ENCODE assay signal across 22 cellular contexts in the genomic region with DNA sequence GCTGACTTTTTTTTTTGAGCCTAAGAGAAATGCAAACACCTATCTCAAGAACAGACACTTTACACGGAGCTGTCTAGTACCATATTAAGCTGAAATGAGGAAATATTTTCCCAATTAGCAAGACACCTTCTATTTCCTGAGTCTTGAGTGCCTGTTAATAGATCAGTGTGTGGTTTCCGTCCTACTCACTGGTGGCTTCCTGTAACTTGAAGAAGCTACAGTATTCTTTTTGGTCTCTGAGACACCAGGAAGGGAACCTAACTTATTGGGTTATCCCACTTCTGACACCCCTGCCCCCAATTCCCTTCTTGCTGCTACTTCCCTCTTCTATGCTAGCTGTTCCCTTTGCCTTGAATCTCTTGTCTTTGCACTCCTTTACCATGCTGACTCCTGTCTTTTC.
A peak's percentile ranks its signal among the peaks of the same experiment; 100 is the strongest.
DNase-seq lines count a peak whose midpoint lies in the region; ATAC-seq and TF ChIP-seq lines count a peak whose summit lies in the region.
"Had no signal": no experiment of that assay in that cellular context is flagged by ENCODE, and none has a peak within 500 bp of the region (broad histone marks: within the 10 kb centered on the region; RNA-seq: fewer than 3 reads in every experiment).

No MANE protein-coding gene starts in this region.

- no peaks in the 10 kb centered on the region for H3K27me3 Mint-ChIP-seq in central memory CD8-positive, alpha-beta T cell
- H3K27me3 Mint-ChIP-seq: activated naive CD4-positive, alpha-beta T cell treated with anti-CD3 and anti-CD28 coated beads, Interleukin-2, amount 50 U/mL, for 24 hours; CD4-positive, CD25-positive, alpha-beta regulatory T cell; naive B cell had no signal

- H3K4me1 ChIP-seq in DOHH2 (ENCODE audit: control insufficient read depth, low read length), result peaks cover 9% of the 10 kb centered on the region
- H3K4me1 ChIP-seq: breast epithelium had no signal

- TF ChIP-seq CTCF in DOHH2 (IDR thresholded peaks at IDR 0.05; ENCODE audit: low read depth, low read length, poor library complexity, severe bottlenecking), result no peak

- peak; percentile 81 for DNase-seq in KG1 (lab: John Stamatoyannopoulos, UW)
- DNase-seq in central memory CD8-positive, alpha-beta T cell (ENCODE audit: low spot score in 2 of 2), result no peak
- DNase-seq in pons (ENCODE audit: low spot score), result peak; percentile 9
- no peak for DNase-seq in iPS-NIHi7 (ENCODE audit: extremely low spot score)
- DNase-seq in putamen (ENCODE audit: low spot score), result no peak
- DNase-seq: activated CD4-positive, alpha-beta T cell treated with anti-CD3 and anti-CD28 coated beads for 48 hours; activated T-cell treated with anti-CD3 and anti-CD28 coated beads, Interleukin-2, amount 50 U/mL, for 1 hour; esophagus squamous epithelium; glutamatergic neuron; MG63; naive B cell; NCI-H2081 treated with DMSO at 0.1 percent for 48 hours; NCI-H524 treated with DMSO at 0.1 percent for 48 hours; PC-3 had no signal

- H3K36me3 Mint-ChIP-seq in central memory CD8-positive, alpha-beta T cell (ENCODE audit: insufficient read depth), result no peaks in the 10 kb centered on the region
- H3K36me3 Mint-ChIP-seq: activated naive CD4-positive, alpha-beta T cell treated with anti-CD3 and anti-CD28 coated beads, Interleukin-2, amount 50 U/mL, for 24 hours; CD4-positive, CD25-positive, alpha-beta regulatory T cell had no signal

- ATAC-seq in central memory CD8-positive, alpha-beta T cell (replicated peaks; ENCODE audit: extremely low read depth, poor library complexity, severe bottlenecking), result peak; percentile 63
- ATAC-seq in HG03571 (IDR thresholded peaks at IDR 0.05; ENCODE audit: unreplicated experiment), result no peak
- ATAC-seq: PC-3 had no signal

- H3K4me3 Mint-ChIP-seq in central memory CD8-positive, alpha-beta T cell, result peak overlapping the region; percentile 64
- H3K4me3 Mint-ChIP-seq: activated naive CD4-positive, alpha-beta T cell treated with anti-CD3 and anti-CD28 coated beads, Interleukin-2, amount 50 U/mL, for 24 hours; CD4-positive, CD25-positive, alpha-beta regulatory T cell; T-helper 2 cell treated with Interferon-gamma antibody and Interleukin-4, amounts not matched to agents 5 μg/mL and 100 μg/mL, for 36 hours had no signal

- H3K4me1 Mint-ChIP-seq in central memory CD8-positive, alpha-beta T cell, result peaks cover 57% of the 10 kb centered on the region

- H3K4me2 ChIP-seq in DOHH2 (ENCODE audit: low read length), result peak overlapping the region; percentile 16; the same call in 1 of the 2 replicates
- H3K4me2 ChIP-seq: smooth muscle cell had no signal

- H4K20me1 ChIP-seq in DOHH2 (ENCODE audit: control insufficient read depth, insufficient read depth, low read depth, low read length), result no peaks in the 10 kb centered on the region

- H3K4me3 ChIP-seq in DOHH2 (ENCODE audit: low read length), result no peak overlapping the region
- H3K4me3 ChIP-seq: breast epithelium, esophagus squamous epithelium, lung, MG63, smooth muscle cell had no signal

- no peaks in the 10 kb centered on the region for H3K79me2 ChIP-seq in DOHH2 (ENCODE audit: control insufficient read depth, low read length)

- H3K27ac ChIP-seq in DOHH2 (ENCODE audit: low read depth, low read length), result no peak overlapping the region
- H3K27ac ChIP-seq: breast epithelium, esophagus squamous epithelium had no signal

- H3K9me3 ChIP-seq in DOHH2 (ENCODE audit: control insufficient read depth, insufficient read depth, low read length), result peaks cover 3% of the 10 kb centered on the region; the same call in 1 of the 2 replicates
- H3K9me3 ChIP-seq: breast epithelium, esophagus squamous epithelium, MG63 had no signal

- no peaks in the 10 kb centered on the region for H3K27me3 ChIP-seq in DOHH2 (ENCODE audit: control insufficient read depth, low read length)
- H3K27me3 ChIP-seq: breast epithelium, esophagus squamous epithelium, MG63 had no signal

- no peaks in the 10 kb centered on the region for H3K9me2 ChIP-seq in DOHH2 (replicated peaks; ENCODE audit: control insufficient read depth, low read length)

- peak overlapping the region; percentile 87 for H3K27ac Mint-ChIP-seq in central memory CD8-positive, alpha-beta T cell (ENCODE audit: low read depth)
- H3K27ac Mint-ChIP-seq: activated naive CD4-positive, alpha-beta T cell treated with anti-CD3 and anti-CD28 coated beads, Interleukin-2, amount 50 U/mL, for 24 hours; CD4-positive, CD25-positive, alpha-beta regulatory T cell; T-helper 2 cell treated with Interferon-gamma antibody and Interleukin-4, amounts not matched to agents 5 μg/mL and 100 μg/mL, for 36 hours had no signal

- no peaks in the 10 kb centered on the region for H3K9me3 Mint-ChIP-seq in central memory CD8-positive, alpha-beta T cell

- H3F3A ChIP-seq in DOHH2 (ENCODE audit: control insufficient read depth, insufficient read depth), result no peaks in the 10 kb centered on the region

- H3K36me3 ChIP-seq in DOHH2 (ENCODE audit: control insufficient read depth, low read length), result no peaks in the 10 kb centered on the region
- H3K36me3 ChIP-seq: breast epithelium, esophagus squamous epithelium, MG63 had no signal

Comparison
In these comparisons a context has a peak if more than half of its experiments do, and no peak if none do; other contexts are left out.
1. DNase-seq: peak in KG1 (single experiment) and pons (single experiment); none in central memory CD8-positive, alpha-beta T cell (0 of 2), iPS-NIHi7 (single experiment) and putamen (single experiment).